Comparison of ENCODE assay signal across 1 cellular context in the genomic region with DNA sequence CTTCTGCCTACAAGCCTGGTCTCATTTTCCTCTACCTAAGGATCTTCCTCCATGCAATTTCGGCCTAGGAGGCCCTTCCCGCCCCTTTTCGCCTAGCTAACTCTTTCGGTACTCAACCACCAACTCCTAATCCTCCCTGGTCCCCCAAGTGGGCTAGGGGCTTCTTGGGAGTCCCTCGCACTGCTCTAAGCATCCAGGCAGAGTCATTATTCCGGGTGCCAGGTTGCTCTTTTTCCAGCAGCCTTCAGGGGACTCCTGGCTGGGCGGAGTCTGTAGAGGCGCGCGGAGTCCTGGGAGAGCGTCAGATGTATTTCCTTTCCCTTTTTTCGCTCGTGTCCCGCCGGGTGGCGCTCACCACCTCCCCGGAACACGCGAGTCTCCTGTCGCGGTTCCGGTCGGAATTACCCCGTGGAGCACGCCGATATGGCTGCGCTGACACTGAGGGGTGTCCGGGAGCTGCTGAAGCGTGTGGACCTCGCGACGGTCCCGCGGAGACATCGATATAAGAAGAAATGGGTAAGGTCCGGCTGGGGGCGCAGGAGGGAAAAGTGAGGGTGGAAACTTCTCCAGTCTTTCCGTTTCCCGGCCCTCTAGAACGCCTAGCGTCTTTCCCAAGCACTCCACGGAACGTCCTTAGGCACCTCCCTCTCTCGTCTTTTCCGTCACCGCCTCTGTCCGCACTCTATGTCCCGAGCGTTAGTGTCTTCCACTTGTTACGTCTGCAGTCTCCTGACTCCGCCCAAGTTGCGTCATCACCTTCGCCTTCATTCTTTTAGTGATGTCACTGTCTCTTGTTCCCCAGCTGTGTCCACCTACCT.
A peak's percentile ranks its signal among the peaks of the same experiment; 100 is the strongest.
TF ChIP-seq lines count a peak whose summit lies in the region.

A gene (plus strand): TSS at position 404 of the 818 bp plus-strand sequence. CDS start 20 bp downstream, at position 424.

TF ChIP-seq in WTC11, 78 proteins besides CTCF, POLR2A, EP300 and RAD21 (continued from another document and continues in another):
- TF ChIP-seq, protein P1, sequence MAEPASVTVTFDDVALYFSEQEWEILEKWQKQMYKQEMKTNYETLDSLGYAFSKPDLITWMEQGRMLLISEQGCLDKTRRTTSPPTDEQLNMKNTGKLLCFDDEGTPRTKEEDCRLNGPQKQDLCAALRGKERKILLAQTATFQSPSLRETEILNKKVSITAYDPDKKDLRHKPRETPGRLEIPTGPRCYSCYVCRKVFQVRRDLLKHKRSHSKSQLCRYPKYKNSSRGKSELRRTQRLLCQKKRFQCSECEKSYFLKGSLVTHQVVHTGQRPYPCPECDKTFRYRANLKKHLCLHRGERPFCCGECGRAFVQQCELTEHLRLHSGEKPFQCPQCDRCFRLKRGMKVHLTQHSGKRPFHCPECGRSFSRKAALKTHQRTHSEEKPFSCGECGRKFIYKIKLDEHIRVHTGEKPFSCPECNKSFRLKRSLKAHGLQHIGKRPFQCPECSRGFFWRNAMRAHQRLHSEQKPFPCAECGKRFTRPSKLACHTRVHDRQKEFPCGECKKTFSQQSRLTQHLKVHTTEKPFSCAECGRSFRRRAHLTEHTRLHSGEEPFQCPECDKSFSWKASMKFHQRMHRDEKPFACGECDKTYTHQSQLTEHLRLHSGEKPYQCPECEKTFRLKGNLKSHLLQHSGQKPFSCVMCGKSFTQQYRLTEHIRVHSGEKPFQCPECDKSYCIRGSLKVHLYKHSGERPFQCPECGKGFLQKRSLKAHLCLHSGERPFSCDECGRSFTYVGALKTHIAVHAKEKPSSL (CRISPR knock-in tag; conservative IDR thresholded peaks at IDR 0.05), result no peak
- TF ChIP-seq, protein P2, sequence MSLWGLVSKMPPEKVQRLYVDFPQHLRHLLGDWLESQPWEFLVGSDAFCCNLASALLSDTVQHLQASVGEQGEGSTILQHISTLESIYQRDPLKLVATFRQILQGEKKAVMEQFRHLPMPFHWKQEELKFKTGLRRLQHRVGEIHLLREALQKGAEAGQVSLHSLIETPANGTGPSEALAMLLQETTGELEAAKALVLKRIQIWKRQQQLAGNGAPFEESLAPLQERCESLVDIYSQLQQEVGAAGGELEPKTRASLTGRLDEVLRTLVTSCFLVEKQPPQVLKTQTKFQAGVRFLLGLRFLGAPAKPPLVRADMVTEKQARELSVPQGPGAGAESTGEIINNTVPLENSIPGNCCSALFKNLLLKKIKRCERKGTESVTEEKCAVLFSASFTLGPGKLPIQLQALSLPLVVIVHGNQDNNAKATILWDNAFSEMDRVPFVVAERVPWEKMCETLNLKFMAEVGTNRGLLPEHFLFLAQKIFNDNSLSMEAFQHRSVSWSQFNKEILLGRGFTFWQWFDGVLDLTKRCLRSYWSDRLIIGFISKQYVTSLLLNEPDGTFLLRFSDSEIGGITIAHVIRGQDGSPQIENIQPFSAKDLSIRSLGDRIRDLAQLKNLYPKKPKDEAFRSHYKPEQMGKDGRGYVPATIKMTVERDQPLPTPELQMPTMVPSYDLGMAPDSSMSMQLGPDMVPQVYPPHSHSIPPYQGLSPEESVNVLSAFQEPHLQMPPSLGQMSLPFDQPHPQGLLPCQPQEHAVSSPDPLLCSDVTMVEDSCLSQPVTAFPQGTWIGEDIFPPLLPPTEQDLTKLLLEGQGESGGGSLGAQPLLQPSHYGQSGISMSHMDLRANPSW (CRISPR knock-in tag; conservative IDR thresholded peaks at IDR 0.05; ENCODE audit: low read depth), result no peak
- TF ChIP-seq, protein P3, sequence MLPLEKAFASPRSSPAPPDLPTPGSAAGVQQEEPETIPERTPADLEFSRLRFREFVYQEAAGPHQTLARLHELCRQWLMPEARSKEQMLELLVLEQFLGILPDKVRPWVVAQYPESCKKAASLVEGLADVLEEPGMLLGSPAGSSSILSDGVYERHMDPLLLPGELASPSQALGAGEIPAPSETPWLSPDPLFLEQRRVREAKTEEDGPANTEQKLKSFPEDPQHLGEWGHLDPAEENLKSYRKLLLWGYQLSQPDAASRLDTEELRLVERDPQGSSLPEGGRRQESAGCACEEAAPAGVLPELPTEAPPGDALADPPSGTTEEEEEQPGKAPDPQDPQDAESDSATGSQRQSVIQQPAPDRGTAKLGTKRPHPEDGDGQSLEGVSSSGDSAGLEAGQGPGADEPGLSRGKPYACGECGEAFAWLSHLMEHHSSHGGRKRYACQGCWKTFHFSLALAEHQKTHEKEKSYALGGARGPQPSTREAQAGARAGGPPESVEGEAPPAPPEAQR (CRISPR knock-in tag; IDR thresholded peaks at IDR 0.05), result no peak
- TF ChIP-seq, protein P4, sequence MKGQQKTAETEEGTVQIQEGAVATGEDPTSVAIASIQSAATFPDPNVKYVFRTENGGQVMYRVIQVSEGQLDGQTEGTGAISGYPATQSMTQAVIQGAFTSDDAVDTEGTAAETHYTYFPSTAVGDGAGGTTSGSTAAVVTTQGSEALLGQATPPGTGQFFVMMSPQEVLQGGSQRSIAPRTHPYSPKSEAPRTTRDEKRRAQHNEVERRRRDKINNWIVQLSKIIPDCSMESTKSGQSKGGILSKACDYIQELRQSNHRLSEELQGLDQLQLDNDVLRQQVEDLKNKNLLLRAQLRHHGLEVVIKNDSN (CRISPR knock-in tag; IDR thresholded peaks at IDR 0.05), result peak; percentile 40; the same call in 1 of the 2 replicates
- TF ChIP-seq TEAD1 (CRISPR knock-in tag; IDR thresholded peaks at IDR 0.05), result peak; percentile 65
- 0 out of 2 replicates have a peak, but pooled peaks have one; percentile 25 for TF ChIP-seq MYBL2 (CRISPR knock-in tag; IDR thresholded peaks at IDR 0.05)
- no peak for TF ChIP-seq ZNF138 (CRISPR knock-in tag; conservative IDR thresholded peaks at IDR 0.05)
- TF ChIP-seq, protein P5, sequence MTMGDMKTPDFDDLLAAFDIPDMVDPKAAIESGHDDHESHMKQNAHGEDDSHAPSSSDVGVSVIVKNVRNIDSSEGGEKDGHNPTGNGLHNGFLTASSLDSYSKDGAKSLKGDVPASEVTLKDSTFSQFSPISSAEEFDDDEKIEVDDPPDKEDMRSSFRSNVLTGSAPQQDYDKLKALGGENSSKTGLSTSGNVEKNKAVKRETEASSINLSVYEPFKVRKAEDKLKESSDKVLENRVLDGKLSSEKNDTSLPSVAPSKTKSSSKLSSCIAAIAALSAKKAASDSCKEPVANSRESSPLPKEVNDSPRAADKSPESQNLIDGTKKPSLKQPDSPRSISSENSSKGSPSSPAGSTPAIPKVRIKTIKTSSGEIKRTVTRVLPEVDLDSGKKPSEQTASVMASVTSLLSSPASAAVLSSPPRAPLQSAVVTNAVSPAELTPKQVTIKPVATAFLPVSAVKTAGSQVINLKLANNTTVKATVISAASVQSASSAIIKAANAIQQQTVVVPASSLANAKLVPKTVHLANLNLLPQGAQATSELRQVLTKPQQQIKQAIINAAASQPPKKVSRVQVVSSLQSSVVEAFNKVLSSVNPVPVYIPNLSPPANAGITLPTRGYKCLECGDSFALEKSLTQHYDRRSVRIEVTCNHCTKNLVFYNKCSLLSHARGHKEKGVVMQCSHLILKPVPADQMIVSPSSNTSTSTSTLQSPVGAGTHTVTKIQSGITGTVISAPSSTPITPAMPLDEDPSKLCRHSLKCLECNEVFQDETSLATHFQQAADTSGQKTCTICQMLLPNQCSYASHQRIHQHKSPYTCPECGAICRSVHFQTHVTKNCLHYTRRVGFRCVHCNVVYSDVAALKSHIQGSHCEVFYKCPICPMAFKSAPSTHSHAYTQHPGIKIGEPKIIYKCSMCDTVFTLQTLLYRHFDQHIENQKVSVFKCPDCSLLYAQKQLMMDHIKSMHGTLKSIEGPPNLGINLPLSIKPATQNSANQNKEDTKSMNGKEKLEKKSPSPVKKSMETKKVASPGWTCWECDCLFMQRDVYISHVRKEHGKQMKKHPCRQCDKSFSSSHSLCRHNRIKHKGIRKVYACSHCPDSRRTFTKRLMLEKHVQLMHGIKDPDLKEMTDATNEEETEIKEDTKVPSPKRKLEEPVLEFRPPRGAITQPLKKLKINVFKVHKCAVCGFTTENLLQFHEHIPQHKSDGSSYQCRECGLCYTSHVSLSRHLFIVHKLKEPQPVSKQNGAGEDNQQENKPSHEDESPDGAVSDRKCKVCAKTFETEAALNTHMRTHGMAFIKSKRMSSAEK (CRISPR knock-in tag; IDR thresholded peaks at IDR 0.05; ENCODE audit: borderline replicate concordance), result no peak
- peak; percentile 45; the same call in 1 of the 2 replicates for TF ChIP-seq JUN (CRISPR knock-in tag; IDR thresholded peaks at IDR 0.05)
- TF ChIP-seq ZNF416 (CRISPR knock-in tag; IDR thresholded peaks at IDR 0.05), result no peak
- TF ChIP-seq, protein P6, sequence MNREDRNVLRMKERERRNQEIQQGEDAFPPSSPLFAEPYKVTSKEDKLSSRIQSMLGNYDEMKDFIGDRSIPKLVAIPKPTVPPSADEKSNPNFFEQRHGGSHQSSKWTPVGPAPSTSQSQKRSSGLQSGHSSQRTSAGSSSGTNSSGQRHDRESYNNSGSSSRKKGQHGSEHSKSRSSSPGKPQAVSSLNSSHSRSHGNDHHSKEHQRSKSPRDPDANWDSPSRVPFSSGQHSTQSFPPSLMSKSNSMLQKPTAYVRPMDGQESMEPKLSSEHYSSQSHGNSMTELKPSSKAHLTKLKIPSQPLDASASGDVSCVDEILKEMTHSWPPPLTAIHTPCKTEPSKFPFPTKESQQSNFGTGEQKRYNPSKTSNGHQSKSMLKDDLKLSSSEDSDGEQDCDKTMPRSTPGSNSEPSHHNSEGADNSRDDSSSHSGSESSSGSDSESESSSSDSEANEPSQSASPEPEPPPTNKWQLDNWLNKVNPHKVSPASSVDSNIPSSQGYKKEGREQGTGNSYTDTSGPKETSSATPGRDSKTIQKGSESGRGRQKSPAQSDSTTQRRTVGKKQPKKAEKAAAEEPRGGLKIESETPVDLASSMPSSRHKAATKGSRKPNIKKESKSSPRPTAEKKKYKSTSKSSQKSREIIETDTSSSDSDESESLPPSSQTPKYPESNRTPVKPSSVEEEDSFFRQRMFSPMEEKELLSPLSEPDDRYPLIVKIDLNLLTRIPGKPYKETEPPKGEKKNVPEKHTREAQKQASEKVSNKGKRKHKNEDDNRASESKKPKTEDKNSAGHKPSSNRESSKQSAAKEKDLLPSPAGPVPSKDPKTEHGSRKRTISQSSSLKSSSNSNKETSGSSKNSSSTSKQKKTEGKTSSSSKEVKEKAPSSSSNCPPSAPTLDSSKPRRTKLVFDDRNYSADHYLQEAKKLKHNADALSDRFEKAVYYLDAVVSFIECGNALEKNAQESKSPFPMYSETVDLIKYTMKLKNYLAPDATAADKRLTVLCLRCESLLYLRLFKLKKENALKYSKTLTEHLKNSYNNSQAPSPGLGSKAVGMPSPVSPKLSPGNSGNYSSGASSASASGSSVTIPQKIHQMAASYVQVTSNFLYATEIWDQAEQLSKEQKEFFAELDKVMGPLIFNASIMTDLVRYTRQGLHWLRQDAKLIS (CRISPR knock-in tag; IDR thresholded peaks at IDR 0.05; ENCODE audit: borderline replicate concordance), result no peak
- TF ChIP-seq, protein P7, sequence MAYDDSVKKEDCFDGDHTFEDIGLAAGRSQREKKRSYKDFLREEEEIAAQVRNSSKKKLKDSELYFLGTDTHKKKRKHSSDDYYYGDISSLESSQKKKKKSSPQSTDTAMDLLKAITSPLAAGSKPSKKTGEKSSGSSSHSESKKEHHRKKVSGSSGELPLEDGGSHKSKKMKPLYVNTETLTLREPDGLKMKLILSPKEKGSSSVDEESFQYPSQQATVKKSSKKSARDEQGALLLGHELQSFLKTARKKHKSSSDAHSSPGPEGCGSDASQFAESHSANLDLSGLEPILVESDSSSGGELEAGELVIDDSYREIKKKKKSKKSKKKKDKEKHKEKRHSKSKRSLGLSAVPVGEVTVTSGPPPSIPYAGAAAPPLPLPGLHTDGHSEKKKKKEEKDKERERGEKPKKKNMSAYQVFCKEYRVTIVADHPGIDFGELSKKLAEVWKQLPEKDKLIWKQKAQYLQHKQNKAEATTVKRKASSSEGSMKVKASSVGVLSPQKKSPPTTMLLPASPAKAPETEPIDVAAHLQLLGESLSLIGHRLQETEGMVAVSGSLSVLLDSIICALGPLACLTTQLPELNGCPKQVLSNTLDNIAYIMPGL (CRISPR knock-in tag; IDR thresholded peaks at IDR 0.05), result peak; percentile 68; the same call in 1 of the 2 replicates
- TF ChIP-seq, protein P8, sequence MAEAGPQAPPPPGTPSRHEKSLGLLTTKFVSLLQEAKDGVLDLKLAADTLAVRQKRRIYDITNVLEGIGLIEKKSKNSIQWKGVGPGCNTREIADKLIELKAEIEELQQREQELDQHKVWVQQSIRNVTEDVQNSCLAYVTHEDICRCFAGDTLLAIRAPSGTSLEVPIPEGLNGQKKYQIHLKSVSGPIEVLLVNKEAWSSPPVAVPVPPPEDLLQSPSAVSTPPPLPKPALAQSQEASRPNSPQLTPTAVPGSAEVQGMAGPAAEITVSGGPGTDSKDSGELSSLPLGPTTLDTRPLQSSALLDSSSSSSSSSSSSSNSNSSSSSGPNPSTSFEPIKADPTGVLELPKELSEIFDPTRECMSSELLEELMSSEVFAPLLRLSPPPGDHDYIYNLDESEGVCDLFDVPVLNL (CRISPR knock-in tag; IDR thresholded peaks at IDR 0.05; ENCODE audit: borderline replicate concordance, low read depth), result no peak
- TF ChIP-seq, protein P9, sequence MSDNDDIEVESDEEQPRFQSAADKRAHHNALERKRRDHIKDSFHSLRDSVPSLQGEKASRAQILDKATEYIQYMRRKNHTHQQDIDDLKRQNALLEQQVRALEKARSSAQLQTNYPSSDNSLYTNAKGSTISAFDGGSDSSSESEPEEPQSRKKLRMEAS (CRISPR knock-in tag; IDR thresholded peaks at IDR 0.05), result peak; percentile 91
- no peak for TF ChIP-seq ETV6 (CRISPR knock-in tag; IDR thresholded peaks at IDR 0.05)
- no peak for TF ChIP-seq ZNF232 (CRISPR knock-in tag; IDR thresholded peaks at IDR 0.05)
- TF ChIP-seq FOXK1 (CRISPR knock-in tag; IDR thresholded peaks at IDR 0.05), result peak; percentile 77
- TF ChIP-seq, protein P10, sequence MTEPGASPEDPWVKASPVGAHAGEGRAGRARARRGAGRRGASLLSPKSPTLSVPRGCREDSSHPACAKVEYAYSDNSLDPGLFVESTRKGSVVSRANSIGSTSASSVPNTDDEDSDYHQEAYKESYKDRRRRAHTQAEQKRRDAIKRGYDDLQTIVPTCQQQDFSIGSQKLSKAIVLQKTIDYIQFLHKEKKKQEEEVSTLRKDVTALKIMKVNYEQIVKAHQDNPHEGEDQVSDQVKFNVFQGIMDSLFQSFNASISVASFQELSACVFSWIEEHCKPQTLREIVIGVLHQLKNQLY (CRISPR knock-in tag; IDR thresholded peaks at IDR 0.05), result no peak
- TF ChIP-seq NR3C1 (CRISPR knock-in tag; conservative IDR thresholded peaks at IDR 0.05; ENCODE audit: low read depth), result no peak
- TF ChIP-seq, protein P11, sequence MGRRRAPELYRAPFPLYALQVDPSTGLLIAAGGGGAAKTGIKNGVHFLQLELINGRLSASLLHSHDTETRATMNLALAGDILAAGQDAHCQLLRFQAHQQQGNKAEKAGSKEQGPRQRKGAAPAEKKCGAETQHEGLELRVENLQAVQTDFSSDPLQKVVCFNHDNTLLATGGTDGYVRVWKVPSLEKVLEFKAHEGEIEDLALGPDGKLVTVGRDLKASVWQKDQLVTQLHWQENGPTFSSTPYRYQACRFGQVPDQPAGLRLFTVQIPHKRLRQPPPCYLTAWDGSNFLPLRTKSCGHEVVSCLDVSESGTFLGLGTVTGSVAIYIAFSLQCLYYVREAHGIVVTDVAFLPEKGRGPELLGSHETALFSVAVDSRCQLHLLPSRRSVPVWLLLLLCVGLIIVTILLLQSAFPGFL (CRISPR knock-in tag; IDR thresholded peaks at IDR 0.05; ENCODE audit: borderline replicate concordance), result no peak
